In genomic region chr16:85515830-85516397, GRCh38 we compare ENCODE assay signal across 2 cellular contexts.
TF ChIP-seq lines count a peak whose summit lies in the region.

No MANE protein-coding gene starts in this region.

TF ChIP-seq in WTC11, 78 proteins besides CTCF, POLR2A, EP300 and RAD21 (continued from another document):
- TF ChIP-seq, protein P1, sequence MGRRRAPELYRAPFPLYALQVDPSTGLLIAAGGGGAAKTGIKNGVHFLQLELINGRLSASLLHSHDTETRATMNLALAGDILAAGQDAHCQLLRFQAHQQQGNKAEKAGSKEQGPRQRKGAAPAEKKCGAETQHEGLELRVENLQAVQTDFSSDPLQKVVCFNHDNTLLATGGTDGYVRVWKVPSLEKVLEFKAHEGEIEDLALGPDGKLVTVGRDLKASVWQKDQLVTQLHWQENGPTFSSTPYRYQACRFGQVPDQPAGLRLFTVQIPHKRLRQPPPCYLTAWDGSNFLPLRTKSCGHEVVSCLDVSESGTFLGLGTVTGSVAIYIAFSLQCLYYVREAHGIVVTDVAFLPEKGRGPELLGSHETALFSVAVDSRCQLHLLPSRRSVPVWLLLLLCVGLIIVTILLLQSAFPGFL (CRISPR knock-in tag; IDR thresholded peaks at IDR 0.05; ENCODE audit: borderline replicate concordance): no peak

TF ChIP-seq in liver, 16 proteins besides CTCF, POLR2A, EP300 and RAD21 (continued from another document):
- TF ChIP-seq, protein P2, sequence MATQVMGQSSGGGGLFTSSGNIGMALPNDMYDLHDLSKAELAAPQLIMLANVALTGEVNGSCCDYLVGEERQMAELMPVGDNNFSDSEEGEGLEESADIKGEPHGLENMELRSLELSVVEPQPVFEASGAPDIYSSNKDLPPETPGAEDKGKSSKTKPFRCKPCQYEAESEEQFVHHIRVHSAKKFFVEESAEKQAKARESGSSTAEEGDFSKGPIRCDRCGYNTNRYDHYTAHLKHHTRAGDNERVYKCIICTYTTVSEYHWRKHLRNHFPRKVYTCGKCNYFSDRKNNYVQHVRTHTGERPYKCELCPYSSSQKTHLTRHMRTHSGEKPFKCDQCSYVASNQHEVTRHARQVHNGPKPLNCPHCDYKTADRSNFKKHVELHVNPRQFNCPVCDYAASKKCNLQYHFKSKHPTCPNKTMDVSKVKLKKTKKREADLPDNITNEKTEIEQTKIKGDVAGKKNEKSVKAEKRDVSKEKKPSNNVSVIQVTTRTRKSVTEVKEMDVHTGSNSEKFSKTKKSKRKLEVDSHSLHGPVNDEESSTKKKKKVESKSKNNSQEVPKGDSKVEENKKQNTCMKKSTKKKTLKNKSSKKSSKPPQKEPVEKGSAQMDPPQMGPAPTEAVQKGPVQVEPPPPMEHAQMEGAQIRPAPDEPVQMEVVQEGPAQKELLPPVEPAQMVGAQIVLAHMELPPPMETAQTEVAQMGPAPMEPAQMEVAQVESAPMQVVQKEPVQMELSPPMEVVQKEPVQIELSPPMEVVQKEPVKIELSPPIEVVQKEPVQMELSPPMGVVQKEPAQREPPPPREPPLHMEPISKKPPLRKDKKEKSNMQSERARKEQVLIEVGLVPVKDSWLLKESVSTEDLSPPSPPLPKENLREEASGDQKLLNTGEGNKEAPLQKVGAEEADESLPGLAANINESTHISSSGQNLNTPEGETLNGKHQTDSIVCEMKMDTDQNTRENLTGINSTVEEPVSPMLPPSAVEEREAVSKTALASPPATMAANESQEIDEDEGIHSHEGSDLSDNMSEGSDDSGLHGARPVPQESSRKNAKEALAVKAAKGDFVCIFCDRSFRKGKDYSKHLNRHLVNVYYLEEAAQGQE (IDR thresholded peaks at IDR 0.05): peak; percentile 56
- TF ChIP-seq FOXA2 (IDR thresholded peaks at IDR 0.05) (no peak), SP1 (IDR thresholded peaks at IDR 0.05) (peak; percentile 77), HNF4A (conservative IDR thresholded peaks at IDR 0.05) (peak; percentile 84 to 89)
